Comparison of ENCODE assay signal across 21 cellular contexts in the genomic region with DNA sequence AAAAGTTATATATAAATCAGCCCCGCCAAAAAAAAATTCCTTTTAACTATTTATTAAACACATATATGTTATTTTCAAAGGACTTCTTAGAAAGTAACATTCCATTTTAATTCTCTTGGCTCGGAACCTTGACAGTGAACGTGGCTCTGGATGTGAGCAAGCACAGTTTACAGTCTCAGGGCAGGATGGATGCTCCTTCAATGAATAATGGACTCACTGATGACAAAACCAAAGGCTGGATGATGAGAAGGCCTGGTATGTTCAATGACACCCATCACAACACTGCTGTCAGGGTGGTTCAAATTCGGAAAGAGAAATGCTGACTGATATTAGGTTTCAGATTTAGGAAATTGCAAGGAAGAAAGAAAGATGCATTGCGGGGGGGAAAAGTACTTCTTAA.
"Had no signal": no experiment of that assay in that cellular context is flagged by ENCODE, and none has a peak within 500 bp of the region (broad histone marks: within the 10 kb centered on the region; RNA-seq: fewer than 3 reads in every experiment).

No MANE protein-coding gene starts in this region.

- H3K9me3 ChIP-seq: left ventricle myocardium inferior, ovary, right atrium auricular region, right lobe of liver, tibial nerve, uterus had no signal

- H3K4me1 ChIP-seq: right lobe of liver, uterus had no signal

- H3K27ac ChIP-seq: hepatocyte, left ventricle myocardium inferior, ovary, right atrium auricular region, right lobe of liver, skin epidermis, tibial nerve, uterus had no signal

- DNase-seq: islet precursor cell; left ventricle myocardium inferior; mesendoderm; naive B cell; natural killer cell; ovary; right lobe of liver; stimulated activated CD4-positive, alpha-beta T cell treated with anti-CD3 and anti-CD28 coated beads, Interleukin-12 subunit alpha, Interleukin-12 subunit beta, amount 100 ng/mL, for 4 hours; stimulated activated CD4-positive, alpha-beta T cell treated with anti-CD3 and anti-CD28 coated beads, Interleukin-15, amount 100 ng/mL, for 24 hours; stimulated activated CD4-positive, alpha-beta T cell treated with anti-CD3 and anti-CD28 coated beads, Interleukin-2, amount 100 ng/mL, for 24 hours; stimulated activated CD4-positive, alpha-beta T cell treated with anti-CD3 and anti-CD28 coated beads, Interleukin-4, amount 100 ng/mL, for 24 hours; stimulated activated naive CD4-positive, alpha-beta T cell treated with Interleukin-2 at 50 U/mL for 16 hours; stimulated activated naive CD8-positive, alpha-beta T cell treated with anti-CD3 and anti-CD28 coated beads, Interleukin-15, amount 100 ng/mL, for 72 hours; substantia nigra; uterus had no signal

- H3K4me3 ChIP-seq: hepatocyte, left ventricle myocardium inferior, lung, ovary, right atrium auricular region, right lobe of liver, skin epidermis, tibial nerve, uterus had no signal

- H3K27me3 ChIP-seq: hepatocyte, ovary, right atrium auricular region, right lobe of liver, tibial nerve, uterus had no signal

- H3K36me3 ChIP-seq: ovary, uterus had no signal

- H2AFZ ChIP-seq: hepatocyte had no signal

- ATAC-seq: natural killer cell; right lobe of liver; stimulated activated effector memory CD8-positive, alpha-beta T cell treated with anti-CD3 and anti-CD28 coated beads, Interleukin-12 subunit alpha, Interleukin-12 subunit beta, amount 100 ng/mL, for 72 hours; stimulated activated naive CD8-positive, alpha-beta T cell treated with anti-CD3 and anti-CD28 coated beads, Interleukin-15, amount 100 ng/mL, for 72 hours had no signal

- H3K4me2 ChIP-seq: hepatocyte had no signal
